ENCODE assay signal across 1 cellular context in the genomic region with DNA sequence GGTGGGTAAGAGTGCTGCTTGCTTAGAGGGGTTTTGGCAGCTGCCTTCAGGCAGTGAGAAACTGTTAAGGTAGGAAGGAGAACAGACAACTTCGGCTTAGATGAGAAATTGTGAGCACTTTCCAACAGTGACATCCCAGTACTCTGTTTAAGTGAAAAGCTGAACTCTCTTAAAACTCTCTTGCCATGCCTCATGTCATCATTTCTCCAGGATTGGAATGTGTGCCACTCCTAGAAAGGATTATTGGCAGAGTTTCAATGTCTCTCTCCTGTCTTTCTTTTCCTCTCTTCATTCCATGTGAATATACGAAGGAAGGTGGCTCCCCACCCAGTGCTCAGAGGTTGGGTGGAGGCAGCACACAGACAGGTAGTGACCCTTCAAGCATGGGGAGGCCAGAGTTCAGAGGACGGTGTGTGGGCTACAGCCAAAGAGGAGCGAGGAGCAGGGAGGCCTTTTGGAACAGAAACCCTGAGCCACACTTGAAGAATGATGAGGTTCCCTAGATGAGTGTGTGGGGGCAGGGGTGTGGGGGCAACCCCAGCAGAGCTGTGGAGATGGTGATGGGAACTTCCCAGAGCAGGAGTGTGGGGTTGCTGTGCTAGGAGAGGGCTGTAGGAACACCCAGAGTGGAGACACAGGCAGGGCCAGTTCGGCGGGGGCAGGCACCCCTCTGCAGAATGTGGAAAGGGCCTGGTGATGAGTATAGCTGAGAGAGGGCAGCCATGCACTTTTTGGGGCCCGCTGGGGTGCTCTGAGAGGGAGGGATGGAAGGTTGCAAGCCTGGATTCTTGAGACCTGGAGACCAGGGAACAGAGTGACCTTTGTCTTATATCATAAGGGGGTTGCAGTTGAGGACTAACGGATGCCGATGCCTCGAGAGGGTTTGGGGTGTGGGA.
TF ChIP-seq lines count a peak whose summit lies in the region.

No MANE protein-coding gene starts in this region.

TF ChIP-seq in K562, 482 proteins besides CTCF, POLR2A, EP300 and RAD21 (continued from another document and continues in another):
- TF ChIP-seq, protein P1, sequence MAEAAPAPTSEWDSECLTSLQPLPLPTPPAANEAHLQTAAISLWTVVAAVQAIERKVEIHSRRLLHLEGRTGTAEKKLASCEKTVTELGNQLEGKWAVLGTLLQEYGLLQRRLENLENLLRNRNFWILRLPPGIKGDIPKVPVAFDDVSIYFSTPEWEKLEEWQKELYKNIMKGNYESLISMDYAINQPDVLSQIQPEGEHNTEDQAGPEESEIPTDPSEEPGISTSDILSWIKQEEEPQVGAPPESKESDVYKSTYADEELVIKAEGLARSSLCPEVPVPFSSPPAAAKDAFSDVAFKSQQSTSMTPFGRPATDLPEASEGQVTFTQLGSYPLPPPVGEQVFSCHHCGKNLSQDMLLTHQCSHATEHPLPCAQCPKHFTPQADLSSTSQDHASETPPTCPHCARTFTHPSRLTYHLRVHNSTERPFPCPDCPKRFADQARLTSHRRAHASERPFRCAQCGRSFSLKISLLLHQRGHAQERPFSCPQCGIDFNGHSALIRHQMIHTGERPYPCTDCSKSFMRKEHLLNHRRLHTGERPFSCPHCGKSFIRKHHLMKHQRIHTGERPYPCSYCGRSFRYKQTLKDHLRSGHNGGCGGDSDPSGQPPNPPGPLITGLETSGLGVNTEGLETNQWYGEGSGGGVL (CRISPR knock-in tag; IDR thresholded peaks at IDR 0.05), result no peak
- TF ChIP-seq CBX8 (IDR thresholded peaks at IDR 0.05; ENCODE audit: borderline replicate concordance, extremely low read depth, low read depth, low read length, poor library complexity, severe bottlenecking) (no peak), SNIP1 (IDR thresholded peaks at IDR 0.05; ENCODE audit: low read depth) (no peak), ETV1 (tag; conservative IDR thresholded peaks at IDR 0.05; ENCODE audit: low read depth) (no peak), POLR2AphosphoS5 (IDR thresholded peaks at IDR 0.05; ENCODE audit: control insufficient read depth, insufficient read depth, low read depth, low read length) (no peak), ZNF134 (CRISPR knock-in tag; conservative IDR thresholded peaks at IDR 0.05) (no peak), ZNF717 (CRISPR knock-in tag; IDR thresholded peaks at IDR 0.05) (no peak), ADNP (tag; IDR thresholded peaks at IDR 0.05) (no peak), KAT7 (CRISPR knock-in tag; IDR thresholded peaks at IDR 0.05; ENCODE audit: borderline replicate concordance) (0 out of 2 replicates have a peak, but pooled peaks have one; percentile 65), TCF7 (IDR thresholded peaks at IDR 0.05; ENCODE audit: borderline replicate concordance) (no peak), ZNF212 (CRISPR knock-in tag; IDR thresholded peaks at IDR 0.05) (no peak), CBX1 (IDR thresholded peaks at IDR 0.05; ENCODE audit: low read depth) (no peak), ETS2 (tag; IDR thresholded peaks at IDR 0.05; ENCODE audit: borderline replicate concordance, poor library complexity, severe bottlenecking) (no peak), HEY1 (CRISPR knock-in tag; IDR thresholded peaks at IDR 0.05; ENCODE audit: borderline replicate concordance) (no peak)
- TF ChIP-seq, protein P2, sequence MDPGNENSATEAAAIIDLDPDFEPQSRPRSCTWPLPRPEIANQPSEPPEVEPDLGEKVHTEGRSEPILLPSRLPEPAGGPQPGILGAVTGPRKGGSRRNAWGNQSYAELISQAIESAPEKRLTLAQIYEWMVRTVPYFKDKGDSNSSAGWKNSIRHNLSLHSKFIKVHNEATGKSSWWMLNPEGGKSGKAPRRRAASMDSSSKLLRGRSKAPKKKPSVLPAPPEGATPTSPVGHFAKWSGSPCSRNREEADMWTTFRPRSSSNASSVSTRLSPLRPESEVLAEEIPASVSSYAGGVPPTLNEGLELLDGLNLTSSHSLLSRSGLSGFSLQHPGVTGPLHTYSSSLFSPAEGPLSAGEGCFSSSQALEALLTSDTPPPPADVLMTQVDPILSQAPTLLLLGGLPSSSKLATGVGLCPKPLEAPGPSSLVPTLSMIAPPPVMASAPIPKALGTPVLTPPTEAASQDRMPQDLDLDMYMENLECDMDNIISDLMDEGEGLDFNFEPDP (CRISPR knock-in tag; IDR thresholded peaks at IDR 0.05), result no peak
- TF ChIP-seq, protein P3, sequence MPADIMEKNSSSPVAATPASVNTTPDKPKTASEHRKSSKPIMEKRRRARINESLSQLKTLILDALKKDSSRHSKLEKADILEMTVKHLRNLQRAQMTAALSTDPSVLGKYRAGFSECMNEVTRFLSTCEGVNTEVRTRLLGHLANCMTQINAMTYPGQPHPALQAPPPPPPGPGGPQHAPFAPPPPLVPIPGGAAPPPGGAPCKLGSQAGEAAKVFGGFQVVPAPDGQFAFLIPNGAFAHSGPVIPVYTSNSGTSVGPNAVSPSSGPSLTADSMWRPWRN (IDR thresholded peaks at IDR 0.05; ENCODE audit: low read depth), result no peak
- TF ChIP-seq, protein P4, sequence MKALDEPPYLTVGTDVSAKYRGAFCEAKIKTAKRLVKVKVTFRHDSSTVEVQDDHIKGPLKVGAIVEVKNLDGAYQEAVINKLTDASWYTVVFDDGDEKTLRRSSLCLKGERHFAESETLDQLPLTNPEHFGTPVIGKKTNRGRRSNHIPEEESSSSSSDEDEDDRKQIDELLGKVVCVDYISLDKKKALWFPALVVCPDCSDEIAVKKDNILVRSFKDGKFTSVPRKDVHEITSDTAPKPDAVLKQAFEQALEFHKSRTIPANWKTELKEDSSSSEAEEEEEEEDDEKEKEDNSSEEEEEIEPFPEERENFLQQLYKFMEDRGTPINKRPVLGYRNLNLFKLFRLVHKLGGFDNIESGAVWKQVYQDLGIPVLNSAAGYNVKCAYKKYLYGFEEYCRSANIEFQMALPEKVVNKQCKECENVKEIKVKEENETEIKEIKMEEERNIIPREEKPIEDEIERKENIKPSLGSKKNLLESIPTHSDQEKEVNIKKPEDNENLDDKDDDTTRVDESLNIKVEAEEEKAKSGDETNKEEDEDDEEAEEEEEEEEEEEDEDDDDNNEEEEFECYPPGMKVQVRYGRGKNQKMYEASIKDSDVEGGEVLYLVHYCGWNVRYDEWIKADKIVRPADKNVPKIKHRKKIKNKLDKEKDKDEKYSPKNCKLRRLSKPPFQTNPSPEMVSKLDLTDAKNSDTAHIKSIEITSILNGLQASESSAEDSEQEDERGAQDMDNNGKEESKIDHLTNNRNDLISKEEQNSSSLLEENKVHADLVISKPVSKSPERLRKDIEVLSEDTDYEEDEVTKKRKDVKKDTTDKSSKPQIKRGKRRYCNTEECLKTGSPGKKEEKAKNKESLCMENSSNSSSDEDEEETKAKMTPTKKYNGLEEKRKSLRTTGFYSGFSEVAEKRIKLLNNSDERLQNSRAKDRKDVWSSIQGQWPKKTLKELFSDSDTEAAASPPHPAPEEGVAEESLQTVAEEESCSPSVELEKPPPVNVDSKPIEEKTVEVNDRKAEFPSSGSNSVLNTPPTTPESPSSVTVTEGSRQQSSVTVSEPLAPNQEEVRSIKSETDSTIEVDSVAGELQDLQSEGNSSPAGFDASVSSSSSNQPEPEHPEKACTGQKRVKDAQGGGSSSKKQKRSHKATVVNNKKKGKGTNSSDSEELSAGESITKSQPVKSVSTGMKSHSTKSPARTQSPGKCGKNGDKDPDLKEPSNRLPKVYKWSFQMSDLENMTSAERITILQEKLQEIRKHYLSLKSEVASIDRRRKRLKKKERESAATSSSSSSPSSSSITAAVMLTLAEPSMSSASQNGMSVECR (CRISPR knock-in tag; IDR thresholded peaks at IDR 0.05), result no peak
- TF ChIP-seq, protein P5, sequence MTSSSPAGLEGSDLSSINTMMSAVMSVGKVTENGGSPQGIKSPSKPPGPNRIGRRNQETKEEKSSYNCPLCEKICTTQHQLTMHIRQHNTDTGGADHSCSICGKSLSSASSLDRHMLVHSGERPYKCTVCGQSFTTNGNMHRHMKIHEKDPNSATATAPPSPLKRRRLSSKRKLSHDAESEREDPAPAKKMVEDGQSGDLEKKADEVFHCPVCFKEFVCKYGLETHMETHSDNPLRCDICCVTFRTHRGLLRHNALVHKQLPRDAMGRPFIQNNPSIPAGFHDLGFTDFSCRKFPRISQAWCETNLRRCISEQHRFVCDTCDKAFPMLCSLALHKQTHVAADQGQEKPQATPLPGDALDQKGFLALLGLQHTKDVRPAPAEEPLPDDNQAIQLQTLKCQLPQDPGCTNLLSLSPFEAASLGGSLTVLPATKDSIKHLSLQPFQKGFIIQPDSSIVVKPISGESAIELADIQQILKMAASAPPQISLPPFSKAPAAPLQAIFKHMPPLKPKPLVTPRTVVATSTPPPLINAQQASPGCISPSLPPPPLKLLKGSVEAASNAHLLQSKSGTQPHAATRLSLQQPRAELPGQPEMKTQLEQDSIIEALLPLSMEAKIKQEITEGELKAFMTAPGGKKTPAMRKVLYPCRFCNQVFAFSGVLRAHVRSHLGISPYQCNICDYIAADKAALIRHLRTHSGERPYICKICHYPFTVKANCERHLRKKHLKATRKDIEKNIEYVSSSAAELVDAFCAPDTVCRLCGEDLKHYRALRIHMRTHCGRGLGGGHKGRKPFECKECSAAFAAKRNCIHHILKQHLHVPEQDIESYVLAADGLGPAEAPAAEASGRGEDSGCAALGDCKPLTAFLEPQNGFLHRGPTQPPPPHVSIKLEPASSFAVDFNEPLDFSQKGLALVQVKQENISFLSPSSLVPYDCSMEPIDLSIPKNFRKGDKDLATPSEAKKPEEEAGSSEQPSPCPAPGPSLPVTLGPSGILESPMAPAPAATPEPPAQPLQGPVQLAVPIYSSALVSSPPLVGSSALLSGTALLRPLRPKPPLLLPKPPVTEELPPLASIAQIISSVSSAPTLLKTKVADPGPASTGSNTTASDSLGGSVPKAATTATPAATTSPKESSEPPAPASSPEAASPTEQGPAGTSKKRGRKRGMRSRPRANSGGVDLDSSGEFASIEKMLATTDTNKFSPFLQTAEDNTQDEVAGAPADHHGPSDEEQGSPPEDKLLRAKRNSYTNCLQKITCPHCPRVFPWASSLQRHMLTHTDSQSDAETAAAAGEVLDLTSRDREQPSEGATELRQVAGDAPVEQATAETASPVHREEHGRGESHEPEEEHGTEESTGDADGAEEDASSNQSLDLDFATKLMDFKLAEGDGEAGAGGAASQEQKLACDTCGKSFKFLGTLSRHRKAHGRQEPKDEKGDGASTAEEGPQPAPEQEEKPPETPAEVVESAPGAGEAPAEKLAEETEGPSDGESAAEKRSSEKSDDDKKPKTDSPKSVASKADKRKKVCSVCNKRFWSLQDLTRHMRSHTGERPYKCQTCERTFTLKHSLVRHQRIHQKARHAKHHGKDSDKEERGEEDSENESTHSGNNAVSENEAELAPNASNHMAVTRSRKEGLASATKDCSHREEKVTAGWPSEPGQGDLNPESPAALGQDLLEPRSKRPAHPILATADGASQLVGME (CRISPR knock-in tag; IDR thresholded peaks at IDR 0.05), result no peak
- TF ChIP-seq, protein P6, sequence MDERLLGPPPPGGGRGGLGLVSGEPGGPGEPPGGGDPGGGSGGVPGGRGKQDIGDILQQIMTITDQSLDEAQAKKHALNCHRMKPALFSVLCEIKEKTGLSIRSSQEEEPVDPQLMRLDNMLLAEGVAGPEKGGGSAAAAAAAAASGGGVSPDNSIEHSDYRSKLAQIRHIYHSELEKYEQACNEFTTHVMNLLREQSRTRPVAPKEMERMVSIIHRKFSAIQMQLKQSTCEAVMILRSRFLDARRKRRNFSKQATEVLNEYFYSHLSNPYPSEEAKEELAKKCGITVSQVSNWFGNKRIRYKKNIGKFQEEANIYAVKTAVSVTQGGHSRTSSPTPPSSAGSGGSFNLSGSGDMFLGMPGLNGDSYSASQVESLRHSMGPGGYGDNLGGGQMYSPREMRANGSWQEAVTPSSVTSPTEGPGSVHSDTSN (CRISPR knock-in tag; IDR thresholded peaks at IDR 0.05; ENCODE audit: low read depth), result no peak
- TF ChIP-seq, protein P6 (tag; conservative IDR thresholded peaks at IDR 0.05; ENCODE audit: low read depth), result no peak
- TF ChIP-seq, protein P7, sequence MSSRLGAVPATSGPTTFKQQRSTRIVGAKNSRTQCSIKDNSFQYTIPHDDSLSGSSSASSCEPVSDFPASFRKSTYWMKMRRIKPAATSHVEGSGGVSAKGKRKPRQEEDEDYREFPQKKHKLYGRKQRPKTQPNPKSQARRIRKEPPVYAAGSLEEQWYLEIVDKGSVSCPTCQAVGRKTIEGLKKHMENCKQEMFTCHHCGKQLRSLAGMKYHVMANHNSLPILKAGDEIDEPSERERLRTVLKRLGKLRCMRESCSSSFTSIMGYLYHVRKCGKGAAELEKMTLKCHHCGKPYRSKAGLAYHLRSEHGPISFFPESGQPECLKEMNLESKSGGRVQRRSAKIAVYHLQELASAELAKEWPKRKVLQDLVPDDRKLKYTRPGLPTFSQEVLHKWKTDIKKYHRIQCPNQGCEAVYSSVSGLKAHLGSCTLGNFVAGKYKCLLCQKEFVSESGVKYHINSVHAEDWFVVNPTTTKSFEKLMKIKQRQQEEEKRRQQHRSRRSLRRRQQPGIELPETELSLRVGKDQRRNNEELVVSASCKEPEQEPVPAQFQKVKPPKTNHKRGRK (tag; IDR thresholded peaks at IDR 0.05), result no peak
- TF ChIP-seq, protein P8, sequence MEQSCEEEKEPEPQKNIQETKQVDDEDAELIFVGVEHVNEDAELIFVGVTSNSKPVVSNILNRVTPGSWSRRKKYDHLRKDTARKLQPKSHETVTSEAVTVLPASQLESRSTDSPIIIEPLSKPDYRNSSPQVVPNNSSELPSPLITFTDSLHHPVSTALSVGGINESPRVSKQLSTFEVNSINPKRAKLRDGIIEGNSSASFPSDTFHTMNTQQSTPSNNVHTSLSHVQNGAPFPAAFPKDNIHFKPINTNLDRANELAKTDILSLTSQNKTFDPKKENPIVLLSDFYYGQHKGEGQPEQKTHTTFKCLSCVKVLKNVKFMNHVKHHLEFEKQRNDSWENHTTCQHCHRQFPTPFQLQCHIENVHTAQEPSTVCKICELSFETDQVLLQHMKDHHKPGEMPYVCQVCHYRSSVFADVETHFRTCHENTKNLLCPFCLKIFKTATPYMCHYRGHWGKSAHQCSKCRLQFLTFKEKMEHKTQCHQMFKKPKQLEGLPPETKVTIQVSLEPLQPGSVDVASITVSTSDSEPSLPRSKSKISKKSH (CRISPR knock-in tag; IDR thresholded peaks at IDR 0.05), result no peak
